9 cellular contexts compared by ENCODE assay signal in the genomic region with DNA sequence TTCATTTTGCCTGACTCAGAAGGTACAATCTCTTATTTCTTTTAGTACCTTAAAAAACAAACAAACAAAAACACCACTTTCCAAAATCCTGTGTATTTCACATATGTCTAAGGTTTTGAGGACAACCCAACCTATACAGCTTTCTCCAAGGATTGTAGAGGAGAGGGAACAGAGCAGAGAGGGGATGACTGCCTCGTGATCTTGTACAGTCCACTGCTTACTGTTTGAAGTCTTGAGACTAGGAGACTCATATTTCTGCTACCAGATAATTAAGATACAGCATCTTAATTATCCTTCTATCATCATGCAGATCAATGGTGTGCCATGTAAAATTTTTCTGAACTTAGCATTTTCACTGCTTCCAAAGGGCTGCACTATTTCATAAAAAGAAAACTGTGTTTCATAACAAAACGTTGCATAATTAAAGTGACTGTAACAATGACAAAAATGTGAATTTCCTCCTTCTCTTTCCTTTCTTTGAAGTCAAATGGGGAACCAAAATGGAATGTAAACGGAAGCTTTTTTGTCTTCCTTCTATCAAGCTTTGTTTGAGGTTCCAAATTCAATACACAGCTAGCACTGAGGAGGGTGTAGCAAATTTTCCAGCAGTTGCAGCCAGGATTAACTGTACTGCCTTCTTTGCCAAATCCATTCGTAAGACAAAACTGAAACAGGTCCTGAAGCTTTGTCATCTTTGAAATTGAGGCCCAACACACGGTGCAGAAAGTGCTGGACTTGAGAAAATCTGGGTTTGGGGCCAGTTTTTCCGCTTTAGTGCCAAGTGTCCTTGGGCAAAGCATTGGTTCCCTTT. TPM values are rescaled to one million over a fixed set of nuclear protein-coding genes. Genes with fewer than 3 reads are reported as not detected.
A peak's percentile ranks its signal among the peaks of the same experiment; 100 is the strongest.
DNase-seq lines count a peak whose midpoint lies in the region; ATAC-seq and TF ChIP-seq lines count a peak whose summit lies in the region.
"Had no signal": no experiment of that assay in that cellular context is flagged by ENCODE, and none has a peak within 500 bp of the region (broad histone marks: within the 10 kb centered on the region; RNA-seq: fewer than 3 reads in every experiment).

No MANE protein-coding gene starts in this region.

- peak overlapping the region in 1 of 2 donors; percentile 34 for H3K9ac ChIP-seq in stomach smooth muscle (ENCODE audit: low read length in 2 of 2)

- TF ChIP-seq CTCF in breast epithelium (IDR thresholded peaks at IDR 0.05) = no peak

- H3K27ac ChIP-seq in breast epithelium (peak overlapping the region; percentile 22 to 73), layer of hippocampus (ENCODE audit: low read depth, low read length) (peak overlapping the region; percentile 75), stomach smooth muscle (ENCODE audit: low read length) (peak overlapping the region; percentile 32)

- ATAC-seq in GM18909 (IDR thresholded peaks at IDR 0.05; ENCODE audit: poor library complexity, unreplicated experiment) (no peak), GM21423 (IDR thresholded peaks at IDR 0.05; ENCODE audit: unreplicated experiment) (no peak)

- no peaks in the 10 kb centered on the region for H3K36me3 ChIP-seq in breast epithelium
- no peaks in the 10 kb centered on the region for H3K36me3 ChIP-seq in stomach smooth muscle (ENCODE audit: control insufficient read depth in 2 of 2, insufficient read depth in 2 of 2, low read length in 2 of 2)

- in situ Hi-C loops in KBM-7 (cut with MboI; ENCODE audit: low pct_unique_long_range_greater_than_20kb, low sequenced_read_pairs) = no loop called here

- intact Hi-C loops in breast epithelium (cut with DNase I; ENCODE audit: low total_unique reads) = no loop called here

- TF ChIP-seq POLR2A in breast epithelium (IDR thresholded peaks at IDR 0.05) = no peak

- no peaks in the 10 kb centered on the region for H3K27me3 ChIP-seq in breast epithelium
- no peaks in the 10 kb centered on the region for H3K27me3 ChIP-seq in layer of hippocampus (ENCODE audit: control insufficient read depth, insufficient read depth, low read length)
- no peaks in the 10 kb centered on the region for H3K27me3 ChIP-seq in stomach smooth muscle (ENCODE audit: control insufficient read depth in 1 of 2, insufficient read depth in 2 of 2, low read length in 2 of 2)

- H3K4me1 ChIP-seq in breast epithelium (peaks cover 0 to 2% of the 10 kb centered on the region in 2 donors), stomach smooth muscle (ENCODE audit: control insufficient read depth, insufficient read depth, low read length) (peaks cover 19% of the 10 kb centered on the region)

- H3K4me3 ChIP-seq in breast epithelium (peak overlapping the region in 1 of 3 donors; percentile 1), stomach smooth muscle (ENCODE audit: low read length in 2 of 2) (peak overlapping the region; percentile 24 to 43)

- no peaks in the 10 kb centered on the region for H3K9me3 ChIP-seq in breast epithelium
- H3K9me3 ChIP-seq in stomach smooth muscle (ENCODE audit: control insufficient read depth in 2 of 2, low read length in 2 of 2) = no peaks in the 10 kb centered on the region

- DNase-seq in KBM-7 (peak; percentile 73), breast epithelium (ENCODE audit: low spot score in 2 of 2) (no peak), NCI-H526 (lab: John Stamatoyannopoulos, UW) (no peak), NCI-H82 treated with DMSO at 0.1 percent for 48 hours (lab: John Stamatoyannopoulos, UW; ENCODE audit: unreplicated experiment) (no peak)
- DNase-seq: NCI-H2227 treated with DMSO at 0.1 percent for 48 hours had no signal

RNA-seq across cellular contexts. Expression of gene RCBTB2, which starts 34.8 kb away (rescaled TPM):
- 10 to 100 TPM; 10.8 to 16.1 (median 14.9) TPM for total RNA-seq in breast epithelium
